Comparison of ENCODE assay signal across 1 cellular context in the genomic region with DNA sequence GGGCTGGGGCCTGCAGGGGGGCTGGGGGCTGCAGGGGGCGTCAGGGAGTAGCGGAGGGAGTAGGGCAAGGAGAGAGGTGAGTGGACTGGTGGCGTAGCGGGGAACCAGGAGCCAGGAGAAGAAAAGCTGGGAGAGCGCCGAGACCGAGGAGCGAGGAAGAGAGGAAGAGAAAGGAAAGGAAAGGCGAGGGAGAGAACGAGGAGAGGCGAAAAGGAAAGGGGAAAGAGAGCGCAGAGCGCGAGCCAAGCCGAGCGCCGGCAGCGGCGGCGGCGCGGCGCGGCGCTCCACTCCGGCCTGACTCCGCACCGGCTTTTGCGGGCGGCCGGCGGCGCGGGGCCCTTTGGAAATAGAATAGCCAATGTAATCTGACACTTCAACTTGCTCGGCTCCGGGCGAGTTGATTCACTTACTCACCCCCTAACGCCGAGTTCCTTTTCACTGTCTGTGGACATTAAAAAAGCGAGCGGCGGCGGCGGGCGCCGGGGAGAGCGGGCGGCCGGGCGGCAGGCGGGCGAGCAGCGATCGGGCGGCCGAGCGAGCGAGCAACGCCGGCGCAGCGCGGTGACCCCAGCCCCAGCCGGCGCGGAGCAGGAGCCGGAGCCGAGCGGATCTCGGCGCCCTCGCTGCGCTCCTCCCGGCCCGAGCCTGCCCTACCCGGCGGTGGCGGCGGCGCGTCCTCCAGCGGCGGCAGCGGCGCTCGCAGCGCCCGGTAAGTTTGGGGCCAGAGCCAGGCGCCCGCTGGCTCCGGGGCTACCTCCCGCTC.
TF ChIP-seq lines count a peak whose summit lies in the region.

A gene with protein sequence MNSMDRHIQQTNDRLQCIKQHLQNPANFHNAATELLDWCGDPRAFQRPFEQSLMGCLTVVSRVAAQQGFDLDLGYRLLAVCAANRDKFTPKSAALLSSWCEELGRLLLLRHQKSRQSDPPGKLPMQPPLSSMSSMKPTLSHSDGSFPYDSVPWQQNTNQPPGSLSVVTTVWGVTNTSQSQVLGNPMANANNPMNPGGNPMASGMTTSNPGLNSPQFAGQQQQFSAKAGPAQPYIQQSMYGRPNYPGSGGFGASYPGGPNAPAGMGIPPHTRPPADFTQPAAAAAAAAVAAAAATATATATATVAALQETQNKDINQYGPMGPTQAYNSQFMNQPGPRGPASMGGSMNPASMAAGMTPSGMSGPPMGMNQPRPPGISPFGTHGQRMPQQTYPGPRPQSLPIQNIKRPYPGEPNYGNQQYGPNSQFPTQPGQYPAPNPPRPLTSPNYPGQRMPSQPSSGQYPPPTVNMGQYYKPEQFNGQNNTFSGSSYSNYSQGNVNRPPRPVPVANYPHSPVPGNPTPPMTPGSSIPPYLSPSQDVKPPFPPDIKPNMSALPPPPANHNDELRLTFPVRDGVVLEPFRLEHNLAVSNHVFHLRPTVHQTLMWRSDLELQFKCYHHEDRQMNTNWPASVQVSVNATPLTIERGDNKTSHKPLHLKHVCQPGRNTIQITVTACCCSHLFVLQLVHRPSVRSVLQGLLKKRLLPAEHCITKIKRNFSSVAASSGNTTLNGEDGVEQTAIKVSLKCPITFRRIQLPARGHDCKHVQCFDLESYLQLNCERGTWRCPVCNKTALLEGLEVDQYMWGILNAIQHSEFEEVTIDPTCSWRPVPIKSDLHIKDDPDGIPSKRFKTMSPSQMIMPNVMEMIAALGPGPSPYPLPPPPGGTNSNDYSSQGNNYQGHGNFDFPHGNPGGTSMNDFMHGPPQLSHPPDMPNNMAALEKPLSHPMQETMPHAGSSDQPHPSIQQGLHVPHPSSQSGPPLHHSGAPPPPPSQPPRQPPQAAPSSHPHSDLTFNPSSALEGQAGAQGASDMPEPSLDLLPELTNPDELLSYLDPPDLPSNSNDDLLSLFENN (plus strand): TSS at position 405 of the 763 bp plus-strand sequence. CDS start 132,667 bp downstream, outside the sequence.

TF ChIP-seq in HEK293, 187 proteins besides CTCF, POLR2A, EP300 and RAD21 (continued from another document):
- TF ChIP-seq, protein P1, sequence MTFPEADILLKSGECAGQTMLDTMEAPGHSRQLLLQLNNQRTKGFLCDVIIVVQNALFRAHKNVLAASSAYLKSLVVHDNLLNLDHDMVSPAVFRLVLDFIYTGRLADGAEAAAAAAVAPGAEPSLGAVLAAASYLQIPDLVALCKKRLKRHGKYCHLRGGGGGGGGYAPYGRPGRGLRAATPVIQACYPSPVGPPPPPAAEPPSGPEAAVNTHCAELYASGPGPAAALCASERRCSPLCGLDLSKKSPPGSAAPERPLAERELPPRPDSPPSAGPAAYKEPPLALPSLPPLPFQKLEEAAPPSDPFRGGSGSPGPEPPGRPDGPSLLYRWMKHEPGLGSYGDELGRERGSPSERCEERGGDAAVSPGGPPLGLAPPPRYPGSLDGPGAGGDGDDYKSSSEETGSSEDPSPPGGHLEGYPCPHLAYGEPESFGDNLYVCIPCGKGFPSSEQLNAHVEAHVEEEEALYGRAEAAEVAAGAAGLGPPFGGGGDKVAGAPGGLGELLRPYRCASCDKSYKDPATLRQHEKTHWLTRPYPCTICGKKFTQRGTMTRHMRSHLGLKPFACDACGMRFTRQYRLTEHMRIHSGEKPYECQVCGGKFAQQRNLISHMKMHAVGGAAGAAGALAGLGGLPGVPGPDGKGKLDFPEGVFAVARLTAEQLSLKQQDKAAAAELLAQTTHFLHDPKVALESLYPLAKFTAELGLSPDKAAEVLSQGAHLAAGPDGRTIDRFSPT (tag by site-specific recombination; IDR thresholded peaks at IDR 0.05), result no peak
- TF ChIP-seq, protein P2, sequence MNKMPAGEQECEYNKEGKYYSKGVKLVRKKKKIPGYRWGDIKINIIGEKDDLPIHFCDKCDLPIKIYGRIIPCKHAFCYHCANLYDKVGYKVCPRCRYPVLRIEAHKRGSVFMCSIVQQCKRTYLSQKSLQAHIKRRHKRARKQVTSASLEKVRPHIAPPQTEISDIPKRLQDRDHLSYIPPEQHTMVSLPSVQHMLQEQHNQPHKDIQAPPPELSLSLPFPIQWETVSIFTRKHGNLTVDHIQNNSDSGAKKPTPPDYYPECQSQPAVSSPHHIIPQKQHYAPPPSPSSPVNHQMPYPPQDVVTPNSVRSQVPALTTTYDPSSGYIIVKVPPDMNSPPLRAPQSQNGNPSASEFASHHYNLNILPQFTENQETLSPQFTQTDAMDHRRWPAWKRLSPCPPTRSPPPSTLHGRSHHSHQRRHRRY (tag by site-specific recombination; IDR thresholded peaks at IDR 0.05), result no peak
- TF ChIP-seq ZNF16 (tag by site-specific recombination; IDR thresholded peaks at IDR 0.05; ENCODE audit: low read depth) (no peak), ZNF600 (tag by site-specific recombination; IDR thresholded peaks at IDR 0.05) (no peak), ZNF140 (tag by site-specific recombination; IDR thresholded peaks at IDR 0.05) (no peak), ZNF335 (tag by site-specific recombination; conservative IDR thresholded peaks at IDR 0.05) (no peak; the same call in 1 of the 2 replicates), ZNF266 (tag by site-specific recombination; IDR thresholded peaks at IDR 0.05; ENCODE audit: low read depth) (no peak), GLIS2 (tag by site-specific recombination; IDR thresholded peaks at IDR 0.05) (peak; percentile 59; the same call in 1 of the 2 replicates), ZNF433 (tag by site-specific recombination; IDR thresholded peaks at IDR 0.05; ENCODE audit: low read depth) (no peak), ZSCAN16 (tag by site-specific recombination; IDR thresholded peaks at IDR 0.05) (no peak), ZNF366 (tag by site-specific recombination; conservative IDR thresholded peaks at IDR 0.05) (peak; percentile 90), ZNF514 (tag by site-specific recombination; IDR thresholded peaks at IDR 0.05) (no peak), ZNF621 (tag by site-specific recombination; IDR thresholded peaks at IDR 0.05) (no peak), ZNF654 (tag by site-specific recombination; IDR thresholded peaks at IDR 0.05; ENCODE audit: low read depth) (no peak), ZNF76 (tag by site-specific recombination; IDR thresholded peaks at IDR 0.05; ENCODE audit: borderline replicate concordance, low read depth) (no peak), ZNF223 (tag by site-specific recombination; IDR thresholded peaks at IDR 0.05) (no peak)
- TF ChIP-seq, protein P3, sequence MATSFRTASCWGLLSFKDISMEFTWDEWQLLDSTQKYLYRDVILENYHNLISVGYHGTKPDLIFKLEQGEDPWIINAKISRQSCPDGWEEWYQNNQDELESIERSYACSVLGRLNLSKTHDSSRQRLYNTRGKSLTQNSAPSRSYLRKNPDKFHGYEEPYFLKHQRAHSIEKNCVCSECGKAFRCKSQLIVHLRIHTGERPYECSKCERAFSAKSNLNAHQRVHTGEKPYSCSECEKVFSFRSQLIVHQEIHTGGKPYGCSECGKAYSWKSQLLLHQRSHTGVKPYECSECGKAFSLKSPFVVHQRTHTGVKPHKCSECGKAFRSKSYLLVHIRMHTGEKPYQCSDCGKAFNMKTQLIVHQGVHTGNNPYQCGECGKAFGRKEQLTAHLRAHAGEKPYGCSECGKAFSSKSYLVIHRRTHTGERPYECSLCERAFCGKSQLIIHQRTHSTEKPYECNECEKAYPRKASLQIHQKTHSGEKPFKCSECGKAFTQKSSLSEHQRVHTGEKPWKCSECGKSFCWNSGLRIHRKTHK (tag by site-specific recombination; IDR thresholded peaks at IDR 0.05), result no peak
- TF ChIP-seq, protein P4, sequence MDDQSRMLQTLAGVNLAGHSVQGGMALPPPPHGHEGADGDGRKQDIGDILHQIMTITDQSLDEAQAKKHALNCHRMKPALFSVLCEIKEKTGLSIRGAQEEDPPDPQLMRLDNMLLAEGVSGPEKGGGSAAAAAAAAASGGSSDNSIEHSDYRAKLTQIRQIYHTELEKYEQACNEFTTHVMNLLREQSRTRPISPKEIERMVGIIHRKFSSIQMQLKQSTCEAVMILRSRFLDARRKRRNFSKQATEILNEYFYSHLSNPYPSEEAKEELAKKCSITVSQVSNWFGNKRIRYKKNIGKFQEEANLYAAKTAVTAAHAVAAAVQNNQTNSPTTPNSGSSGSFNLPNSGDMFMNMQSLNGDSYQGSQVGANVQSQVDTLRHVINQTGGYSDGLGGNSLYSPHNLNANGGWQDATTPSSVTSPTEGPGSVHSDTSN (CRISPR knock-in tag; IDR thresholded peaks at IDR 0.05), result no peak
- TF ChIP-seq, protein P5, sequence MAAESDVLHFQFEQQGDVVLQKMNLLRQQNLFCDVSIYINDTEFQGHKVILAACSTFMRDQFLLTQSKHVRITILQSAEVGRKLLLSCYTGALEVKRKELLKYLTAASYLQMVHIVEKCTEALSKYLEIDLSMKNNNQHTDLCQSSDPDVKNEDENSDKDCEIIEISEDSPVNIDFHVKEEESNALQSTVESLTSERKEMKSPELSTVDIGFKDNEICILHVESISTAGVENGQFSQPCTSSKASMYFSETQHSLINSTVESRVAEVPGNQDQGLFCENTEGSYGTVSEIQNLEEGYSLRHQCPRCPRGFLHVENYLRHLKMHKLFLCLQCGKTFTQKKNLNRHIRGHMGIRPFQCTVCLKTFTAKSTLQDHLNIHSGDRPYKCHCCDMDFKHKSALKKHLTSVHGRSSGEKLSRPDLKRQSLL (tag by site-specific recombination; IDR thresholded peaks at IDR 0.05), result peak; percentile 35; the same call in 1 of the 2 replicates
- TF ChIP-seq, protein P6, sequence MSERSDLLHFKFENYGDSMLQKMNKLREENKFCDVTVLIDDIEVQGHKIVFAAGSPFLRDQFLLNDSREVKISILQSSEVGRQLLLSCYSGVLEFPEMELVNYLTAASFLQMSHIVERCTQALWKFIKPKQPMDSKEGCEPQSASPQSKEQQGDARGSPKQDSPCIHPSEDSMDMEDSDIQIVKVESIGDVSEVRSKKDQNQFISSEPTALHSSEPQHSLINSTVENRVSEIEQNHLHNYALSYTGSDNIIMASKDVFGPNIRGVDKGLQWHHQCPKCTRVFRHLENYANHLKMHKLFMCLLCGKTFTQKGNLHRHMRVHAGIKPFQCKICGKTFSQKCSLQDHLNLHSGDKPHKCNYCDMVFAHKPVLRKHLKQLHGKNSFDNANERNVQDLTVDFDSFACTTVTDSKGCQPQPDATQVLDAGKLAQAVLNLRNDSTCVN (tag by site-specific recombination; optimal IDR thresholded peaks at IDR 0.05), result peak; percentile 68
- TF ChIP-seq, protein P7, sequence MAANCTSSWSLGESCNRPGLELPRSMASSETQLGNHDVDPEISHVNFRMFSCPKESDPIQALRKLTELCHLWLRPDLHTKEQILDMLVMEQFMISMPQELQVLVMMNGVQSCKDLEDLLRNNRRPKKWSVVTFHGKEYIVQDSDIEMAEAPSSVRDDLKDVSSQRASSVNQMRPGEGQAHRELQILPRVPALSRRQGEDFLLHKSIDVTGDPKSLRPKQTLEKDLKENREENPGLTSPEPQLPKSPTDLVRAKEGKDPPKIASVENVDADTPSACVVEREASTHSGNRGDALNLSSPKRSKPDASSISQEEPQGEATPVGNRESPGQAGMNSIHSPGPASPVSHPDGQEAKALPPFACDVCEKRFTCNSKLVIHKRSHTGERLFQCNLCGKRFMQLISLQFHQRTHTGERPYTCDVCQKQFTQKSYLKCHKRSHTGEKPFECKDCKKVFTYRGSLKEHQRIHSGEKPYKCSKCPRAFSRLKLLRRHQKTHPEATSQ (tag by site-specific recombination; IDR thresholded peaks at IDR 0.05), result no peak
